In genomic region chr9:120839146-120839545, GRCh38 we compare ENCODE assay signal across 11 cellular contexts. TPM values are rescaled to one million over a fixed set of nuclear protein-coding genes. Genes with fewer than 3 reads are reported as not detected.
DNase-seq lines count a peak whose midpoint lies in the region; ATAC-seq, FAIRE-seq and TF ChIP-seq lines count a peak whose summit lies in the region.
"Had no signal": no experiment of that assay in that cellular context is flagged by ENCODE, and none has a peak within 500 bp of the region (broad histone marks: within the 10 kb centered on the region; RNA-seq: fewer than 3 reads in every experiment).

No MANE protein-coding gene starts in this region.

- peaks cover 16% of the 10 kb centered on the region for H3K4me1 ChIP-seq in CD8-positive, alpha-beta memory T cell (ENCODE audit: insufficient read depth, low read length)
- peaks cover 33% of the 10 kb centered on the region for H3K4me1 ChIP-seq in Karpas-422 (ENCODE audit: low read length)

- no peak overlapping the region for H3K27ac ChIP-seq in CD8-positive, alpha-beta memory T cell (ENCODE audit: low read depth, low read length)
- H3K27ac ChIP-seq in Karpas-422 (ENCODE audit: low read length), result peak overlapping the region; percentile 25; the same call in 1 of the 2 replicates
- H3K27ac ChIP-seq: right lobe of liver had no signal

- intact Hi-C loops in natural killer cell (cut with micrococcal nuclease), result no loop called here

- CTCF ChIA-PET in CD8-positive, alpha-beta memory T cell (lab: Charles Lee), result no interaction called here

- H3K4me1 Mint-ChIP-seq in CD8-positive, alpha-beta memory T cell, result peaks cover 43 to 63% (median 58%) of the 10 kb centered on the region in 3 donors
- H3K4me1 Mint-ChIP-seq in natural killer cell, result peaks cover 45 to 47% of the 10 kb centered on the region in 2 donors

- H3K79me2 ChIP-seq in Karpas-422 (ENCODE audit: low read length), result peaks cover 91% of the 10 kb centered on the region

- H3K36me3 ChIP-seq in CD8-positive, alpha-beta memory T cell (ENCODE audit: insufficient read depth, low read length), result no peaks in the 10 kb centered on the region
- peaks cover 32% of the 10 kb centered on the region for H3K36me3 ChIP-seq in Karpas-422 (ENCODE audit: insufficient read depth, low read length)

- no peaks in the 10 kb centered on the region for H3K9me3 Mint-ChIP-seq in CD8-positive, alpha-beta memory T cell
- H3K9me3 Mint-ChIP-seq in natural killer cell, result no peaks in the 10 kb centered on the region

- ATAC-seq in natural killer cell, result no peak
- ATAC-seq: right lobe of liver had no signal

- POLR2A ChIA-PET in CD8-positive, alpha-beta memory T cell (lab: Charles Lee), result no interaction called here

- peak overlapping the region; percentile 22 to 85 (median 64) for H3K27ac Mint-ChIP-seq in CD8-positive, alpha-beta memory T cell
- H3K27ac Mint-ChIP-seq in natural killer cell, result peak overlapping the region in 1 of 2 donors; percentile 29

- H3K4me2 ChIP-seq in Karpas-422 (ENCODE audit: low read depth, low read length, poor library complexity, severe bottlenecking), result peak overlapping the region; percentile 15

- no peak for FAIRE-seq in HTR-8/SVneo (lab: Jason Lieb, UNC)

- peaks cover 6 to 58% (median 15%) of the 10 kb centered on the region in 3 donors for H3K36me3 Mint-ChIP-seq in CD8-positive, alpha-beta memory T cell
- H3K36me3 Mint-ChIP-seq in natural killer cell, result no peaks in the 10 kb centered on the region

- H3K4me3 Mint-ChIP-seq in CD8-positive, alpha-beta memory T cell, result peak overlapping the region in 4 of 7 donors; percentile 17 to 76 (median 48)
- peak overlapping the region; percentile 51 for H3K4me3 Mint-ChIP-seq in natural killer cell

- no peaks in the 10 kb centered on the region for H3K9me2 ChIP-seq in Karpas-422 (replicated peaks; ENCODE audit: insufficient read depth, low read length)

- TF ChIP-seq CTCF in astrocyte of the spinal cord (IDR thresholded peaks at IDR 0.05; ENCODE audit: low read depth, low read length) (no peak), natural killer cell (IDR thresholded peaks at IDR 0.05) (no peak)

- no peaks in the 10 kb centered on the region for H3K9me3 ChIP-seq in CD8-positive, alpha-beta memory T cell (ENCODE audit: low read length)
- H3K9me3 ChIP-seq in Karpas-422 (ENCODE audit: low read length), result no peaks in the 10 kb centered on the region
- H3K9me3 ChIP-seq: right lobe of liver had no signal

- no peak overlapping the region for H3K4me3 ChIP-seq in CD8-positive, alpha-beta memory T cell (ENCODE audit: low read length)
- H3K4me3 ChIP-seq in Karpas-422 (ENCODE audit: low read length) (no peak overlapping the region), astrocyte of the spinal cord (ENCODE audit: low read depth, low read length) (no peak overlapping the region)
- H3K4me3 ChIP-seq: right lobe of liver had no signal

- DNase-seq in CD8-positive, alpha-beta memory T cell, result no peak
- DNase-seq in Karpas-422, result no peak
- DNase-seq in astrocyte of the spinal cord (ENCODE audit: low read depth, low spot score), result peak; percentile 40
- no peak for DNase-seq in natural killer cell
- DNase-seq in NCI-H2107 treated with DMSO at 0.1 percent for 48 hours (lab: John Stamatoyannopoulos, UW; ENCODE audit: unreplicated experiment), result no peak
- DNase-seq in HTR-8/SVneo (ENCODE audit: insufficient read length, low spot score), result no peak
- no peak for DNase-seq in cerebellum (ENCODE audit: low spot score)
- DNase-seq: activated naive CD4-positive, alpha-beta T cell; NCI-H446; right lobe of liver; substantia nigra had no signal

- H3K9ac ChIP-seq in Karpas-422 (ENCODE audit: low read length), result no peak overlapping the region

- no peaks in the 10 kb centered on the region for H3K27me3 Mint-ChIP-seq in CD8-positive, alpha-beta memory T cell
- H3K27me3 Mint-ChIP-seq in natural killer cell (ENCODE audit: low read depth in 2 of 2), result no peaks in the 10 kb centered on the region

- H2AFZ ChIP-seq in Karpas-422 (ENCODE audit: low read length), result no peak overlapping the region

- no peaks in the 10 kb centered on the region for H3K27me3 ChIP-seq in CD8-positive, alpha-beta memory T cell (ENCODE audit: insufficient read depth, low read length, poor library complexity, severe bottlenecking)
- H3K27me3 ChIP-seq in Karpas-422 (ENCODE audit: low read length), result no peaks in the 10 kb centered on the region
- H3K27me3 ChIP-seq: right lobe of liver had no signal

- H4K20me1 ChIP-seq in Karpas-422 (ENCODE audit: insufficient read depth, low read depth, low read length), result peaks cover 8% of the 10 kb centered on the region; the same call in 1 of the 2 replicates

- in situ Hi-C loops in astrocyte of the spinal cord (cut with HindIII; ENCODE audit: low sequenced_read_pairs), result no loop called here

RNA-seq across cellular contexts. Expression of gene PSMD5, which starts 3.6 kb away (rescaled TPM):
- total RNA-seq in CD8-positive, alpha-beta memory T cell, result 10 to 100 TPM; 60.9 to 63.7 TPM
- 21.1 TPM for polyA plus RNA-seq in CD8-positive, alpha-beta memory T cell
- 14.4 and 26.1 TPM in 2 replicates for total RNA-seq in Karpas-422 (2014; rRNA removed; shearing (Covaris generic); ENCODE audit: low replicate concordance)
- total RNA-seq in natural killer cell, result 10 to 100 TPM; 24.6 to 41.2 (median 37.1) TPM
- 25.8 TPM for total RNA-seq in cerebellum

RNA-seq across cellular contexts. Expression of gene PHF19, which starts 37.8 kb away (rescaled TPM):
- 100 to 1,000 TPM; 206 to 214 TPM for total RNA-seq in CD8-positive, alpha-beta memory T cell
- polyA plus RNA-seq in CD8-positive, alpha-beta memory T cell, result 8.3 TPM
- total RNA-seq in Karpas-422 (2014; rRNA removed; shearing (Covaris generic); ENCODE audit: low replicate concordance), result 34.8 and 76.9 TPM in 2 replicates
- total RNA-seq in natural killer cell (10 to 100 TPM; 34.1 to 54.0 (median 47.8) TPM), cerebellum (20.5 TPM)

RNA-seq across cellular contexts. Expression of gene FBXW2, which starts 45.9 kb away (rescaled TPM):
- 10 to 100 TPM; 73.2 to 73.4 TPM for total RNA-seq in CD8-positive, alpha-beta memory T cell
- polyA plus RNA-seq in CD8-positive, alpha-beta memory T cell, result 39.3 TPM
- 40.8 and 42.0 TPM in 2 replicates for total RNA-seq in Karpas-422 (2014; rRNA removed; shearing (Covaris generic); ENCODE audit: low replicate concordance)
- total RNA-seq in natural killer cell, result 100 to 1,000 TPM in 1 of 3 donors, 10 to 100 TPM in 2; 88.3 to 122 (median 92.6) TPM
- total RNA-seq in cerebellum, result 51.5 TPM
